27 cellular contexts compared by ENCODE assay signal in the genomic region with DNA sequence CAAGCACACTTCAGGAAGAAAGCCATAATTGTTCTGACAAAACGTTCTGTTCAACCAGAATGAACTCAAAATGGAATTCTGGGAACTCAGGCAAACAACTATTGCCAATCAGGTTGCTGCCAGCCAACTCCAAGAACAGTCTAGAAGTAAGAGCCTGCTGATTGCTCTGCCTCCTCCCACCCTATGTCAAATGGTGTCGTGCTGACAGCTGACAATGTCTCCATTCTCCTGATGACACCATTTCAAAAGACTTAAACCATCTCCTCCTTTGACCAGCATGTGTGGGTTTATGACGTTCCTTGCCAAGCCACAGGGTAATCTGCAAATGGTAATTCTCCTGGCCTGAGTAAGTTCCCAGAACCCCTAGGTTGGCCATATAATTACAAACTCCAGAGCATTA. TPM values are rescaled to one million over a fixed set of nuclear protein-coding genes. Genes with fewer than 3 reads are reported as not detected.
DNase-seq lines count a peak whose midpoint lies in the region; ATAC-seq and TF ChIP-seq lines count a peak whose summit lies in the region.
"Had no signal": no experiment of that assay in that cellular context is flagged by ENCODE, and none has a peak within 500 bp of the region (broad histone marks: within the 10 kb centered on the region; RNA-seq: fewer than 3 reads in every experiment).

No MANE protein-coding gene starts in this region.

- no peaks in the 10 kb centered on the region for H3K79me2 ChIP-seq in Loucy (ENCODE audit: insufficient read depth, low read length)
- H3K79me2 ChIP-seq: parathyroid adenoma had no signal

- H3K36me3 ChIP-seq in Loucy (ENCODE audit: insufficient read depth, low read length): no peaks in the 10 kb centered on the region
- no peaks in the 10 kb centered on the region for H3K36me3 ChIP-seq in neuronal stem cell (replicated peaks in 1 of 2; ENCODE audit: control insufficient read depth in 2 of 2, insufficient read depth in 2 of 2, low read length in 2 of 2)
- no peaks in the 10 kb centered on the region for H3K36me3 ChIP-seq in left lung
- H3K36me3 ChIP-seq: esophagus muscularis mucosa, thoracic aorta, vagina had no signal

- intact Hi-C loops in left lung (cut with DNase I): no loop called here

- H2BK12ac ChIP-seq in neuronal stem cell (ENCODE audit: low read length): no peak overlapping the region

- H2AFZ ChIP-seq in Loucy (ENCODE audit: low read length) (peak overlapping the region; percentile 68), neuronal stem cell (ENCODE audit: low read length) (peak overlapping the region; percentile 40)
- H2AFZ ChIP-seq: parathyroid adenoma had no signal

- H3K4ac ChIP-seq in neuronal stem cell (ENCODE audit: low read length): no peak overlapping the region

- peaks cover 8% of the 10 kb centered on the region for H3K4me1 ChIP-seq in Loucy (ENCODE audit: insufficient read depth, low read length, poor library complexity, severe bottlenecking)
- H3K4me1 ChIP-seq in neuronal stem cell (ENCODE audit: control insufficient read depth in 2 of 2, insufficient read depth in 1 of 2, low read depth in 1 of 2, low read length in 2 of 2): peaks cover 0 to 2% of the 10 kb centered on the region in 2 donors
- peaks cover 0 to 11% of the 10 kb centered on the region in 2 donors for H3K4me1 ChIP-seq in left lung
- H3K4me1 ChIP-seq: parathyroid adenoma, vagina had no signal

- no peak for ATAC-seq in left lung
- ATAC-seq: A549; activated CD4-positive, CD25-positive, alpha-beta regulatory T cell treated with anti-CD3 and anti-CD28 coated beads, Interleukin-2, amount 50 U/mL, for 24 hours; CD8-positive, alpha-beta T cell had no signal

- H4K91ac ChIP-seq in neuronal stem cell (ENCODE audit: low read depth, low read length, poor library complexity): no peak overlapping the region

- no peak overlapping the region for H3K4me3 ChIP-seq in Loucy (ENCODE audit: low read length, poor library complexity, severe bottlenecking)
- no peak overlapping the region for H3K4me3 ChIP-seq in choroid plexus epithelial cell (ENCODE audit: low read depth, low read length)
- no peak overlapping the region for H3K4me3 ChIP-seq in neuronal stem cell (ENCODE audit: low read length in 2 of 2)
- no peak overlapping the region for H3K4me3 ChIP-seq in left lung
- H3K4me3 ChIP-seq: A549, esophagus muscularis mucosa, SK-N-MC, thoracic aorta, vagina had no signal

- H4K8ac ChIP-seq in neuronal stem cell (ENCODE audit: low read depth, low read length): no peak overlapping the region

- no peak overlapping the region for H3K23ac ChIP-seq in neuronal stem cell (ENCODE audit: low read depth, low read length, poor library complexity)

- H3K9me2 ChIP-seq in Loucy (replicated peaks; ENCODE audit: low read depth, low read length): no peaks in the 10 kb centered on the region

- peak; percentile 18 for DNase-seq in AG08395 (ENCODE audit: low spot score)
- DNase-seq in choroid plexus epithelial cell (ENCODE audit: low read depth): peak; percentile 21
- no peak for DNase-seq in neuronal stem cell (ENCODE audit: low spot score)
- DNase-seq in NCI-H2107 (lab: John Stamatoyannopoulos, UW): no peak
- DNase-seq in MV-4-11 (lab: John Stamatoyannopoulos, UW): no peak
- DNase-seq in left lung: no peak
- DNase-seq in NCI-H1417 treated with DMSO at 0.1 percent for 48 hours (lab: John Stamatoyannopoulos, UW): no peak
- DNase-seq: activated CD4-positive, alpha-beta memory T cell treated with anti-CD3 and anti-CD28 coated beads for 36 hours; activated CD8-positive, alpha-beta memory T cell treated with anti-CD3 and anti-CD28 coated beads, Interleukin-2, amount 50 U/mL, for 4 hours; activated naive CD4-positive, alpha-beta T cell treated with anti-CD3 and anti-CD28 coated beads, Interleukin-2, amount 50 U/mL, for 16 hours; CD8-positive, alpha-beta T cell; DMS 273 treated with DMSO at 0.1 percent for 48 hours; endodermal cell; NCI-H2029 treated with DMSO at 0.1 percent for 48 hours; NCI-H226; NCI-H69; RPMI8226; stimulated activated naive CD4-positive, alpha-beta T cell had no signal

- no peak overlapping the region for H2BK15ac ChIP-seq in neuronal stem cell (ENCODE audit: low read length)

- H2BK120ac ChIP-seq in neuronal stem cell (ENCODE audit: low read depth, low read length): no peak overlapping the region

- no peak overlapping the region for H3K4me2 ChIP-seq in Loucy (ENCODE audit: low read depth, low read length, poor library complexity, severe bottlenecking)
- H3K4me2 ChIP-seq in neuronal stem cell (ENCODE audit: insufficient read depth, low read length, poor library complexity, severe bottlenecking): no peak overlapping the region
- H3K4me2 ChIP-seq: A549 had no signal

- no peak overlapping the region for H2BK5ac ChIP-seq in neuronal stem cell (ENCODE audit: low read length)

- H3K27me3 ChIP-seq in Loucy (ENCODE audit: insufficient read depth, low read length, poor library complexity, severe bottlenecking): no peaks in the 10 kb centered on the region
- H3K27me3 ChIP-seq in neuronal stem cell (ENCODE audit: control insufficient read depth in 3 of 3, insufficient read depth in 3 of 3, low read depth in 1 of 3, low read length in 3 of 3): no peaks in the 10 kb centered on the region
- H3K27me3 ChIP-seq in left lung: no peaks in the 10 kb centered on the region
- H3K27me3 ChIP-seq: esophagus muscularis mucosa, vagina had no signal

- TF ChIP-seq CTCF in Loucy (conservative IDR thresholded peaks at IDR 0.05; ENCODE audit: low read length) (no peak), choroid plexus epithelial cell (conservative IDR thresholded peaks at IDR 0.05; ENCODE audit: low read depth, low read length) (no peak), left lung (IDR thresholded peaks at IDR 0.05) (no peak)

- H3K14ac ChIP-seq in neuronal stem cell (ENCODE audit: low read length): no peak overlapping the region

- no peaks in the 10 kb centered on the region for H4K20me1 ChIP-seq in Loucy (ENCODE audit: insufficient read depth, low read length, poor library complexity, severe bottlenecking)

- H3K79me1 ChIP-seq in neuronal stem cell (ENCODE audit: low read depth, low read length): no peaks in the 10 kb centered on the region

- H3K18ac ChIP-seq in neuronal stem cell (ENCODE audit: low read length): no peak overlapping the region

- H3K27ac ChIP-seq in neuronal stem cell (replicated peaks; ENCODE audit: low read length) (no peak overlapping the region), left lung (no peak overlapping the region)
- H3K27ac ChIP-seq: A549, esophagus muscularis mucosa, HL-60, parathyroid adenoma, SK-N-MC, thoracic aorta, vagina had no signal

- H2AK5ac ChIP-seq in neuronal stem cell (ENCODE audit: low read depth, low read length): no peak overlapping the region

- H3F3A ChIP-seq in Loucy (ENCODE audit: low read depth): no peaks in the 10 kb centered on the region

- H3K9ac ChIP-seq in Loucy (ENCODE audit: low read depth, low read length, poor library complexity, severe bottlenecking) (no peak overlapping the region), neuronal stem cell (ENCODE audit: low read depth, low read length, poor library complexity) (no peak overlapping the region)
- H3K9ac ChIP-seq: parathyroid adenoma had no signal

- WGBS in neuronal stem cell (ENCODE audit: extremely low coverage in 2 of 2, insufficient read length in 2 of 2, insufficient replicate concordance in 1 of 2), 2 donors: no CpG with 5 or more reads among the region's 3 CpGs

- no peaks in the 10 kb centered on the region for H3K9me3 ChIP-seq in Loucy (ENCODE audit: insufficient read depth, low read depth, low read length)
- H3K9me3 ChIP-seq in neuronal stem cell (replicated peaks in 1 of 2; ENCODE audit: control insufficient read depth in 2 of 2, insufficient read depth in 1 of 2, low read depth in 1 of 2, low read length in 2 of 2): no peaks in the 10 kb centered on the region
- H3K9me3 ChIP-seq in left lung: no peaks in the 10 kb centered on the region
- H3K9me3 ChIP-seq: A549, esophagus muscularis mucosa, thoracic aorta, vagina had no signal

RNA-seq across cellular contexts. Expression of a gene that starts 21.9 kb away (rescaled TPM):
- 60.1 TPM for polyA plus RNA-seq in neuronal stem cell (2013, experiment 1 of 2)
- polyA plus RNA-seq in neuronal stem cell (2013, experiment 2 of 2): 58.0 TPM
- 100 to 1,000 TPM in 1 of 2 donors, 10 to 100 TPM in 1; 83.2 to 174 TPM for total RNA-seq in left lung

RNA-seq across cellular contexts. Expression of a gene that starts 46.5 kb away (rescaled TPM):
- 26.0 TPM for polyA plus RNA-seq in neuronal stem cell (2013, experiment 1 of 2)
- 26.1 TPM for polyA plus RNA-seq in neuronal stem cell (2013, experiment 2 of 2)
- total RNA-seq in left lung: 10 to 100 TPM in 1 of 2 donors, 1 to 10 TPM in 1; 7.9 to 13.8 TPM

Comparison
In these comparisons a context has a peak if more than half of its experiments do, and no peak if none do; other contexts are left out.
1. DNase-seq: peak in AG08395 (single experiment) and choroid plexus epithelial cell (single experiment); none in neuronal stem cell (single experiment), NCI-H2107 (single experiment), MV-4-11 (single experiment), left lung (0 of 2) and NCI-H1417 treated with DMSO at 0.1 percent for 48 hours (single experiment).